In the genomic region with DNA sequence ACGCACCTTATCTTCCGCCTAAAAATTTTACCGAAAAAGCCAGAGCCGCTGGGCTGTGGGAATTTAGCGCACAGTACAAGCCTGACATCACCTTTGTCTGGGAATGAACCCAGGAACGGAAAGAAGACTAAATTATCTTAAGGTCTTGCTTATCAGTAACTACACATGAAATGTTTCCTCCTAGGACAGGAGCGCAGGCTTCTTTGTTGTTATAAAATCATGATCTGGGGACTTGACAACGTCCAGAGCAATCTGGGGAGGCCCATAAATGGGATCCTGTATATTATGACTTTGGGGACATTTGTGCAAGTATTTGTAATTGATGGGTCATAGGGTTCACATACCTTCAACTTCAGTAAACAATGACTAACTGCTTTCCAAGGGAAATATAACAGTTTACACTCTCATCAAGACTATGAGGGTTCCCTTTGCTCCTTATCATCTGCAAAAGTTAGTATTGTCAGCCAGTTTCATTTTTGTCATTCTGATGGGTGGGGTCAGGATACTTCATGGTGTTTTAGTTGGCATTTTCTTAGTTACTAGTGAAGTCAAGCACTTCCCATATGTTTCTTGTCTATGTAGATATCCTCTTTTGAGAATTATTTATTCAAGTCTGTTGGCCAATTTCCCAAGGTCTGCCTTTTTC, we compare ENCODE assay signal across 9 cellular contexts.
DNase-seq lines count a peak whose midpoint lies in the region; TF ChIP-seq lines count a peak whose summit lies in the region.
"Had no signal": no experiment of that assay in that cellular context is flagged by ENCODE, and none has a peak within 500 bp of the region (broad histone marks: within the 10 kb centered on the region; RNA-seq: fewer than 3 reads in every experiment).

No MANE protein-coding gene starts in this region.

- no peak overlapping the region for H3T11ph ChIP-seq in H9 (ENCODE audit: low read length)

- H4K5ac ChIP-seq in H9 (ENCODE audit: insufficient read length, low read depth, low read length) = no peak overlapping the region

- H3K14ac ChIP-seq in H9 (ENCODE audit: insufficient read depth, low read length) = no peak overlapping the region

- H3K79me2 ChIP-seq in H9 (ENCODE audit: insufficient read depth, low read length) (no peaks in the 10 kb centered on the region), OCI-LY7 (ENCODE audit: insufficient read depth, low read depth, low read length) (no peaks in the 10 kb centered on the region)

- no peak overlapping the region for H2BK20ac ChIP-seq in H9 (ENCODE audit: low read depth, low read length, poor library complexity, severe bottlenecking)

- H3K4me3 Mint-ChIP-seq in H9 (no peak overlapping the region), glutamatergic neuron (ENCODE audit: unreplicated experiment) (no peak overlapping the region)
- H3K4me3 Mint-ChIP-seq: dendritic cell treated with granulocyte-macrophage colony-stimulating factor and Interleukin-4, amounts not matched to agents 40 ng/mL and 50 ng/mL, for 4 days; nephron progenitor cell had no signal

- no peak overlapping the region for H2BK120ac ChIP-seq in H9 (ENCODE audit: low read depth, low read length, poor library complexity, severe bottlenecking)

- H3K79me1 ChIP-seq in H9 (ENCODE audit: insufficient read depth, low read depth, low read length, poor library complexity, severe bottlenecking) = no peaks in the 10 kb centered on the region

- no peak overlapping the region for H4K91ac ChIP-seq in H9 (ENCODE audit: insufficient read length, low read depth, low read length)

- TF ChIP-seq CTCF in H9 (conservative IDR thresholded peaks at IDR 0.05) (no peak), OCI-LY7 (conservative IDR thresholded peaks at IDR 0.05; ENCODE audit: low read length) (no peak; the same call in 1 of the 2 replicates), fibroblast of villous mesenchyme (IDR thresholded peaks at IDR 0.05; ENCODE audit: insufficient read depth, low read depth, low read length) (no peak), glutamatergic neuron (IDR thresholded peaks at IDR 0.05; ENCODE audit: partially characterized antibody, unreplicated experiment) (no peak)

- H3K36me3 Mint-ChIP-seq in H9 (ENCODE audit: insufficient read depth in 1 of 3, low read depth in 3 of 3) (peaks cover 0 to 14% (median 0%) of the 10 kb centered on the region in 3 experiments; a peak in 3 of 7 replicates), glutamatergic neuron (ENCODE audit: unreplicated experiment) (peaks cover 7% of the 10 kb centered on the region)

- no peaks in the 10 kb centered on the region for H3K27me3 ChIP-seq in H9 (ENCODE audit: insufficient read depth, low read length)
- H3K27me3 ChIP-seq in stomach smooth muscle (ENCODE audit: control insufficient read depth in 1 of 2, insufficient read depth in 2 of 2, low read length in 2 of 2) = no peaks in the 10 kb centered on the region

- H3K4me1 Mint-ChIP-seq in H9 = peaks cover 2 to 3% of the 10 kb centered on the region in 2 experiments; a peak in 2 of 4 replicates
- peaks cover 7% of the 10 kb centered on the region for H3K4me1 Mint-ChIP-seq in glutamatergic neuron (ENCODE audit: low read depth, unreplicated experiment)
- H3K4me1 Mint-ChIP-seq: nephron progenitor cell had no signal

- H3K4me2 ChIP-seq in H9 (ENCODE audit: insufficient read depth, insufficient read length, low read length) (peak overlapping the region; percentile 83), OCI-LY7 (ENCODE audit: low read length) (no peak overlapping the region)

- WGBS in H9 (ENCODE audit: extremely low coverage, insufficient read length, low lambda C conversion rate) = no CpG with 5 or more reads among the region's 8 CpGs

- intact Hi-C loops in OCI-LY7 (cut with micrococcal nuclease; ENCODE audit: unreplicated experiment) = loop anchor here (5.0 kb wide), 1 partner anchor 212 kb away; a partner anchor contains a TSS

- H2BK12ac ChIP-seq in H9 (ENCODE audit: insufficient read length, low read depth, low read length) = no peak overlapping the region

- H3K9me3 ChIP-seq in H9 (ENCODE audit: control insufficient read depth, low read depth, low read length) (no peaks in the 10 kb centered on the region), OCI-LY7 (ENCODE audit: low read length) (no peaks in the 10 kb centered on the region), stomach smooth muscle (ENCODE audit: control insufficient read depth in 2 of 2, low read length in 2 of 2) (no peaks in the 10 kb centered on the region)

- CTCF ChIA-PET in OCI-LY7 (lab: Charles Lee; ENCODE audit: unreplicated experiment) = interaction anchor here (0.6 kb wide), 3 partner anchors 120 to 304 kb away, joined by 3 to 5 read pairs (median 3); no protein-coding TSS in a partner anchor

- POLR2A ChIA-PET in OCI-LY7 (lab: Charles Lee) = interaction anchor here (0.8 to 1.4 kb wide), 2 partner anchors 10 to 12 kb away, joined by 4 read pairs; no protein-coding TSS in a partner anchor

- H3K18ac ChIP-seq in H9 (ENCODE audit: insufficient read length, low read depth, low read length) = no peak overlapping the region

- no peak overlapping the region for H2BK15ac ChIP-seq in H9 (ENCODE audit: low read depth, low read length)

- H3K9me2 ChIP-seq in OCI-LY7 (ENCODE audit: insufficient read depth, low read length) = no peaks in the 10 kb centered on the region

- H3K56ac ChIP-seq in H9 (ENCODE audit: insufficient read length, low read depth, low read length) = no peak overlapping the region

- H3K9me3 Mint-ChIP-seq in H9 (peaks cover 13 to 17% of the 10 kb centered on the region in 2 experiments), glutamatergic neuron (ENCODE audit: unreplicated experiment) (peaks cover 5% of the 10 kb centered on the region)

- no peak overlapping the region for H3K23ac ChIP-seq in H9 (ENCODE audit: insufficient read length, low read depth, low read length)

- no peak overlapping the region for H3K27ac Mint-ChIP-seq in H9
- H3K27ac Mint-ChIP-seq in glutamatergic neuron (ENCODE audit: unreplicated experiment) = no peak overlapping the region
- H3K27ac Mint-ChIP-seq: dendritic cell treated with granulocyte-macrophage colony-stimulating factor and Interleukin-4, amounts not matched to agents 40 ng/mL and 50 ng/mL, for 4 days; nephron progenitor cell had no signal

- DNase-seq in H9 = no peak
- DNase-seq in OCI-LY7 (ENCODE audit: low spot score) = no peak
- no peak for DNase-seq in fibroblast of villous mesenchyme (ENCODE audit: low read depth)
- DNase-seq in glutamatergic neuron = no peak
- DNase-seq in activated naive CD4-positive, alpha-beta T cell treated with anti-CD3 and anti-CD28 coated beads, Interleukin-2, amount 50 U/mL, for 16 hours = no peak
- DNase-seq in SHP77 (lab: John Stamatoyannopoulos, UW) = no peak

- H2BK5ac ChIP-seq in H9 (ENCODE audit: insufficient read length, low read length) = no peak overlapping the region

- no peak overlapping the region for H2AK5ac ChIP-seq in H9 (ENCODE audit: insufficient read length, low read length)

- no TSS peak for BruUV-seq in OCI-LY7 (replicated peaks; lab: Mats Ljungman, UMichigan)

- no peak overlapping the region for H4K8ac ChIP-seq in H9 (replicated peaks; ENCODE audit: insufficient read length, low read depth, low read length)

- H2AFZ ChIP-seq in H9 (ENCODE audit: low read length) = no peak overlapping the region
- H2AFZ ChIP-seq in OCI-LY7 (ENCODE audit: low read length) = 0 out of 2 replicates have a peak overlapping the region, but pooled peaks have one; percentile 14

- H3K23me2 ChIP-seq in H9 (ENCODE audit: insufficient read length, low read depth, low read length, poor library complexity, severe bottlenecking) = peaks cover 2% of the 10 kb centered on the region

- H4K20me1 ChIP-seq in H9 (ENCODE audit: control insufficient read depth, insufficient read depth, insufficient read length) (no peaks in the 10 kb centered on the region), OCI-LY7 (ENCODE audit: insufficient read depth, low read length) (no peaks in the 10 kb centered on the region)

- H3K36me3 ChIP-seq in OCI-LY7 (ENCODE audit: insufficient read depth, low read length) (no peaks in the 10 kb centered on the region), stomach smooth muscle (ENCODE audit: control insufficient read depth in 2 of 2, insufficient read depth in 2 of 2, low read length in 2 of 2) (no peaks in the 10 kb centered on the region)

- H3K27ac ChIP-seq in H9 (ENCODE audit: insufficient read length, low read depth, low read length) (no peak overlapping the region), OCI-LY7 (ENCODE audit: low read depth, low read length, poor library complexity, severe bottlenecking) (no peak overlapping the region), stomach smooth muscle (ENCODE audit: low read length) (peak overlapping the region; percentile 12)

- H3K27me3 Mint-ChIP-seq in H9 (ENCODE audit: low read depth) (peaks cover 5% of the 10 kb centered on the region), glutamatergic neuron (ENCODE audit: unreplicated experiment) (no peaks in the 10 kb centered on the region)

- no peak overlapping the region for H3K9ac ChIP-seq in H9 (ENCODE audit: extremely low read depth, insufficient read length, low read length)
- peak overlapping the region in 1 of 2 donors; percentile 21 for H3K9ac ChIP-seq in stomach smooth muscle (ENCODE audit: low read length in 2 of 2)

- H3K4ac ChIP-seq in H9 (ENCODE audit: low read depth, low read length) = no peak overlapping the region

- H3K4me1 ChIP-seq in H9 (ENCODE audit: insufficient read depth, low read length) (peaks cover 2% of the 10 kb centered on the region), OCI-LY7 (ENCODE audit: insufficient read depth, low read length, poor library complexity, severe bottlenecking) (no peaks in the 10 kb centered on the region), stomach smooth muscle (ENCODE audit: control insufficient read depth, insufficient read depth, low read length) (peaks cover 4% of the 10 kb centered on the region)

- H3K4me3 ChIP-seq in OCI-LY7 (ENCODE audit: low read depth, low read length, poor library complexity, severe bottlenecking) (no peak overlapping the region), fibroblast of villous mesenchyme (ENCODE audit: low read depth, low read length) (peak overlapping the region; percentile 45), stomach smooth muscle (ENCODE audit: low read length in 2 of 2) (peak overlapping the region; percentile 62 to 72)
